In genomic region chr13:30665638-30666037, GRCh38 we compare ENCODE assay signal across 1 cellular context.
TF ChIP-seq lines count a peak whose summit lies in the region.

No MANE protein-coding gene starts in this region.

TF ChIP-seq in H1, 55 proteins besides CTCF, POLR2A, EP300 and RAD21:
- TF ChIP-seq SP4 (IDR thresholded peaks at IDR 0.05; ENCODE audit: low read length), result no peak
- no peak for TF ChIP-seq GTF2F1 (IDR thresholded peaks at IDR 0.05; ENCODE audit: borderline replicate concordance, low read depth, low read length)
- no peak for TF ChIP-seq KDM5A (IDR thresholded peaks at IDR 0.05; ENCODE audit: low read length)
TF ChIP-seq in H1: peak in this region for 0.
